ENCODE assay signal across 1 cellular context in genomic region chr9:96666653-96667362, GRCh38.
TF ChIP-seq lines count a peak whose summit lies in the region.

No MANE protein-coding gene starts in this region.

TF ChIP-seq in H1, 55 proteins besides CTCF, POLR2A, EP300 and RAD21:
- TF ChIP-seq MAFK (IDR thresholded peaks at IDR 0.05; ENCODE audit: low read depth, low read length): peak; percentile 34; the same call in 1 of the 2 replicates
- TF ChIP-seq CEBPB (IDR thresholded peaks at IDR 0.05; ENCODE audit: low read depth, low read length): peak; percentile 77
- TF ChIP-seq BACH1 (IDR thresholded peaks at IDR 0.05; ENCODE audit: low read length): 0 out of 2 replicates have a peak, but pooled peaks have one; percentile 31
- TF ChIP-seq KDM1A (IDR thresholded peaks at IDR 0.05; ENCODE audit: borderline replicate concordance, low read length): 0 out of 2 replicates have a peak, but pooled peaks have one; percentile 10
